In the genomic region with DNA sequence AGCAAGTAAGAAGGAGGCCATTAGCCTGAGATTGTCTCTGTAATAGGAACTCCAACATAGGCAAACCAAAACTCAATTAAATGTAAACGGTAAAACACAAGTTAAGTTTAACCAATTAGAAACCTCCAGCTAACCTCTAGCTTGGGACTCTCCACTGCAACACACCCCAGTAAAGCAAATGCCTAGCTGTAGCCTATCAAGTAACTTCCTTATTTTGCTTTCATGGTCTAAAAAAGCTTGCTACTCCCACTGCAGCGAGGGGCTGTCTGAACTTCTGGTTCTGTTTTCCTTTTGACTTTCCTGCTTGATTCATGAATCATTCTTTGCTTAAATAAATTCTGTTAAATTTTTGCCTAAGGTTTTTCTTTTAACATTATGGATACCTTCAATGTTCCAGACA, we compare ENCODE assay signal across 1 cellular context.
TF ChIP-seq lines count a peak whose summit lies in the region.

No MANE protein-coding gene starts in this region.

TF ChIP-seq in H1, 55 proteins besides CTCF, POLR2A, EP300 and RAD21:
- TF ChIP-seq KDM4A (IDR thresholded peaks at IDR 0.05; ENCODE audit: low read depth, low read length, severe bottlenecking) (no peak), ZNF274 (IDR thresholded peaks at IDR 0.05; ENCODE audit: borderline replicate concordance, extremely low read depth, low read length) (no peak), TEAD4 (IDR thresholded peaks at IDR 0.05; ENCODE audit: low read depth, low read length) (no peak), CREB1 (IDR thresholded peaks at IDR 0.05) (no peak), RNF2 (IDR thresholded peaks at IDR 0.05; ENCODE audit: borderline replicate concordance, low read depth, low read length, missing control alignments, poor library complexity, severe bottlenecking) (no peak), RXRA (IDR thresholded peaks at IDR 0.05; ENCODE audit: insufficient read depth, low read depth, low read length) (no peak), CHD1 (IDR thresholded peaks at IDR 0.05; ENCODE audit: low read depth, low read length) (no peak), TAF7 (optimal IDR thresholded peaks at IDR 0.05; ENCODE audit: borderline replicate concordance, low read depth, low read length) (no peak), TBP (IDR thresholded peaks at IDR 0.05; ENCODE audit: low read depth, low read length) (no peak), CHD2 (IDR thresholded peaks at IDR 0.05; ENCODE audit: low read length) (no peak), GABPA (IDR thresholded peaks at IDR 0.05; ENCODE audit: borderline replicate concordance, insufficient read depth, low read length) (no peak), CBX8 (IDR thresholded peaks at IDR 0.05; ENCODE audit: borderline replicate concordance, low read depth, low read length) (no peak), MAFK (IDR thresholded peaks at IDR 0.05; ENCODE audit: low read depth, low read length) (no peak), YY1 (IDR thresholded peaks at IDR 0.05; ENCODE audit: low read depth, low read length) (no peak), EZH2 (IDR thresholded peaks at IDR 0.05; ENCODE audit: low read depth, low read length, severe bottlenecking) (no peak)
- TF ChIP-seq, protein P1, sequence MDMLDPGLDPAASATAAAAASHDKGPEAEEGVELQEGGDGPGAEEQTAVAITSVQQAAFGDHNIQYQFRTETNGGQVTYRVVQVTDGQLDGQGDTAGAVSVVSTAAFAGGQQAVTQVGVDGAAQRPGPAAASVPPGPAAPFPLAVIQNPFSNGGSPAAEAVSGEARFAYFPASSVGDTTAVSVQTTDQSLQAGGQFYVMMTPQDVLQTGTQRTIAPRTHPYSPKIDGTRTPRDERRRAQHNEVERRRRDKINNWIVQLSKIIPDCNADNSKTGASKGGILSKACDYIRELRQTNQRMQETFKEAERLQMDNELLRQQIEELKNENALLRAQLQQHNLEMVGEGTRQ (IDR thresholded peaks at IDR 0.05; ENCODE audit: low read length) = no peak
- TF ChIP-seq, protein P2, sequence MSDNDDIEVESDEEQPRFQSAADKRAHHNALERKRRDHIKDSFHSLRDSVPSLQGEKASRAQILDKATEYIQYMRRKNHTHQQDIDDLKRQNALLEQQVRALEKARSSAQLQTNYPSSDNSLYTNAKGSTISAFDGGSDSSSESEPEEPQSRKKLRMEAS (IDR thresholded peaks at IDR 0.05) = no peak
